1 cellular context compared by ENCODE assay signal in the genomic region with DNA sequence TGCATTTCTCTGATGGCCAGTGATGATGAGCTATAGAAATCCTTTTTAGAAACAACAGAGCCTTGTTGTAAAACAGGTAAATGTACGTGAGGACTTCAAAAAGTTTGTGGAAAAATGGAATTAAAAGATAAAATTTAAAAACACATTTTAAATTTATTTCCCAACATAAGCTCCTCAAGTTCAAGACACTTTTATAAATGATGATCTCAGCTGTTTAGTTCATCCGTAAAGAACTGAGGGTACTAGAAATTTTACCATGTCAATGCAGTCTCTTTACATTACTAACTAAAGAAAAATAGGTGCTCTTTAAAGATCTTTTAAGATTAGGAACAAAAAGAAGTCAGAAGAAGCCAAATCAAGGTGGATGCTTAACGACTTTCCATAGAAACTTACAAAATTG.
TF ChIP-seq lines count a peak whose summit lies in the region.

No MANE protein-coding gene starts in this region.

TF ChIP-seq in WTC11, 78 proteins besides CTCF, POLR2A, EP300 and RAD21 (continued from another document):
- TF ChIP-seq, protein P1, sequence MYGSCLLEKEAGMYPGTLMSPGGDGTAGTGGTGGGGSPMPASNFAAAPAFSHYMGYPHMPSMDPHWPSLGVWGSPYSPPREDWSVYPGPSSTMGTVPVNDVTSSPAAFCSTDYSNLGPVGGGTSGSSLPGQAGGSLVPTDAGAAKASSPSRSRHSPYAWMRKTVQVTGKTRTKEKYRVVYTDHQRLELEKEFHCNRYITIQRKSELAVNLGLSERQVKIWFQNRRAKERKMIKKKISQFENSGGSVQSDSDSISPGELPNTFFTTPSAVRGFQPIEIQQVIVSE (CRISPR knock-in tag; IDR thresholded peaks at IDR 0.05; ENCODE audit: borderline replicate concordance), result no peak
- TF ChIP-seq ZNF138 (CRISPR knock-in tag; conservative IDR thresholded peaks at IDR 0.05) (no peak), E2F5 (CRISPR knock-in tag; IDR thresholded peaks at IDR 0.05) (no peak), STAT6 (CRISPR knock-in tag; conservative IDR thresholded peaks at IDR 0.05; ENCODE audit: low read depth) (no peak), ZNF317 (CRISPR knock-in tag; IDR thresholded peaks at IDR 0.05; ENCODE audit: borderline replicate concordance, low read depth) (no peak), RORB (CRISPR knock-in tag; IDR thresholded peaks at IDR 0.05) (no peak), FOXK1 (CRISPR knock-in tag; IDR thresholded peaks at IDR 0.05) (no peak), ZNF671 (CRISPR knock-in tag; IDR thresholded peaks at IDR 0.05) (no peak), ZBTB21 (CRISPR knock-in tag; IDR thresholded peaks at IDR 0.05; ENCODE audit: borderline replicate concordance) (no peak), PRRX2 (CRISPR knock-in tag; IDR thresholded peaks at IDR 0.05) (no peak)
- TF ChIP-seq, protein P2, sequence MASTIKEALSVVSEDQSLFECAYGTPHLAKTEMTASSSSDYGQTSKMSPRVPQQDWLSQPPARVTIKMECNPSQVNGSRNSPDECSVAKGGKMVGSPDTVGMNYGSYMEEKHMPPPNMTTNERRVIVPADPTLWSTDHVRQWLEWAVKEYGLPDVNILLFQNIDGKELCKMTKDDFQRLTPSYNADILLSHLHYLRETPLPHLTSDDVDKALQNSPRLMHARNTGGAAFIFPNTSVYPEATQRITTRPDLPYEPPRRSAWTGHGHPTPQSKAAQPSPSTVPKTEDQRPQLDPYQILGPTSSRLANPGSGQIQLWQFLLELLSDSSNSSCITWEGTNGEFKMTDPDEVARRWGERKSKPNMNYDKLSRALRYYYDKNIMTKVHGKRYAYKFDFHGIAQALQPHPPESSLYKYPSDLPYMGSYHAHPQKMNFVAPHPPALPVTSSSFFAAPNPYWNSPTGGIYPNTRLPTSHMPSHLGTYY (CRISPR knock-in tag; IDR thresholded peaks at IDR 0.05), result no peak
